ENCODE assay signal across 8 cellular contexts in genomic region chr15:80152896-80153876, GRCh38. TPM values are rescaled to one million over a fixed set of nuclear protein-coding genes. Genes with fewer than 3 reads are reported as not detected.
DNase-seq lines count a peak whose midpoint lies in the region; ATAC-seq and TF ChIP-seq lines count a peak whose summit lies in the region.

TSS of gene FAH (plus strand) at chr15:80152999. CDS start at chr15:80153055, 56 bp downstream.

- H3K18ac ChIP-seq in trophoblast cell (ENCODE audit: low read length), result peak within 1 kb of the TSS; percentile 32

- peak within 1 kb of the TSS; percentile 8 for H3K9ac ChIP-seq in trophoblast cell (ENCODE audit: low read length)

- in situ Hi-C loops in Panc1 (cut with HindIII; ENCODE audit: low pct_unique_long_range_greater_than_20kb, low sequenced_read_pairs), result no loop called here

- H3K36me3 ChIP-seq in Panc1 (ENCODE audit: control insufficient read depth, insufficient read depth, low read length) (no peaks in the 10 kb centered on the region), heart left ventricle (no peaks in the 10 kb centered on the region), trophoblast cell (ENCODE audit: control insufficient read depth in 1 of 2, insufficient read depth in 2 of 2, low read length in 2 of 2) (no peaks in the 10 kb centered on the region)

- peaks cover 0 to 6% of the 10 kb centered on the region in 2 donors for H3K36me3 Mint-ChIP-seq in activated naive CD4-positive, alpha-beta T cell treated with anti-CD3 and anti-CD28 coated beads, Interleukin-2, amount 50 U/mL, for 72 hours

- no peaks in the 10 kb centered on the region for H3K79me2 ChIP-seq in trophoblast cell (ENCODE audit: control insufficient read depth, insufficient read depth, low read length, poor library complexity)

- CTCF ChIA-PET in Panc1 (lab: Charles Lee), result no interaction called here

- POLR2A ChIA-PET in Panc1 (lab: Charles Lee), result interaction anchor here (0.6 to 0.8 kb wide), 2 partner anchors 9 to 93 kb away, joined by 3 to 9 read pairs; no protein-coding TSS in a partner anchor

- H3K27ac ChIP-seq in Panc1 (ENCODE audit: low read length) (peak within 1 kb of the TSS; percentile 89), heart left ventricle (peak within 1 kb of the TSS in 11 of 12 donors; percentile 54 to 86 (median 71)), trophoblast cell (ENCODE audit: low read depth, low read length) (peak within 1 kb of the TSS; percentile 23)

- no peaks in the 10 kb centered on the region for H3K9me3 ChIP-seq in Panc1 (ENCODE audit: control insufficient read depth, insufficient read depth, low read depth, low read length)
- no peaks in the 10 kb centered on the region for H3K9me3 ChIP-seq in heart left ventricle
- no peaks in the 10 kb centered on the region for H3K9me3 ChIP-seq in trophoblast cell (ENCODE audit: insufficient read depth, low read depth, low read length)

- peak in 1 of 2 donors; percentile 16 for TF ChIP-seq POLR2A in heart left ventricle (IDR thresholded peaks at IDR 0.05)

- H2AFZ ChIP-seq in trophoblast cell (ENCODE audit: insufficient read depth, low read length, poor library complexity), result peak within 1 kb of the TSS; percentile 77

- H2AK5ac ChIP-seq in trophoblast cell (ENCODE audit: low read length), result no peak within 1 kb of the TSS

- H3K4me1 ChIP-seq in Panc1 (ENCODE audit: control insufficient read depth, insufficient read depth, low read length) (peaks cover 22% of the 10 kb centered on the region), heart left ventricle (peaks cover 0 to 38% (median 13%) of the 10 kb centered on the region in 12 donors), trophoblast cell (ENCODE audit: control insufficient read depth in 1 of 2, insufficient read depth in 2 of 2, low read length in 2 of 2) (peaks cover 2 to 17% of the 10 kb centered on the region in 2 experiments)

- H3K4me3 ChIP-seq in Panc1 (ENCODE audit: low read depth in 2 of 2, low read length in 2 of 2), result peak within 1 kb of the TSS; percentile 80 to 85
- peak within 1 kb of the TSS; percentile 41 to 95 (median 69) for H3K4me3 ChIP-seq in heart left ventricle
- peak within 1 kb of the TSS; percentile 77 for H3K4me3 ChIP-seq in trophoblast cell (ENCODE audit: low read depth, low read length)

- H4K91ac ChIP-seq in trophoblast cell (ENCODE audit: low read depth, low read length), result peak within 1 kb of the TSS; percentile 26

- peaks cover 3% of the 10 kb centered on the region for H3K79me1 ChIP-seq in trophoblast cell (ENCODE audit: low read length)

- H3K4ac ChIP-seq in trophoblast cell (ENCODE audit: low read depth, low read length), result no peak within 1 kb of the TSS

- H3K9me3 Mint-ChIP-seq in activated naive CD4-positive, alpha-beta T cell treated with anti-CD3 and anti-CD28 coated beads, Interleukin-2, amount 50 U/mL, for 72 hours, result no peaks in the 10 kb centered on the region

- peak within 1 kb of the TSS; percentile 56 for H4K12ac ChIP-seq in trophoblast cell (ENCODE audit: low read depth, low read length)

- H2BK12ac ChIP-seq in trophoblast cell (ENCODE audit: low read length), result no peak within 1 kb of the TSS

- peak within 1 kb of the TSS; percentile 73 for H3K4me2 ChIP-seq in trophoblast cell (ENCODE audit: low read length)

- intact Hi-C loops in Panc1 (cut with micrococcal nuclease; ENCODE audit: unreplicated experiment), result no loop called here
- intact Hi-C loops in heart left ventricle (cut with DNase I), result loop anchor here in 9 of 10 donors (2.0 to 10.0 kb wide), 9 partner anchors 81 to 258 kb away; partner anchors contain the start of genes ZFAND6 (in 3 of the 9) and MTHFS (in 1 of the 9)

- peak within 1 kb of the TSS; percentile 95 for H3K27ac Mint-ChIP-seq in activated naive CD4-positive, alpha-beta T cell treated with anti-CD3 and anti-CD28 coated beads, Interleukin-2, amount 50 U/mL, for 72 hours

- peak within 1 kb of the TSS; percentile 52 for H2BK120ac ChIP-seq in trophoblast cell (ENCODE audit: insufficient read depth, low read length, poor library complexity)

- TSS peak; percentile 75 for BruUV-seq in Panc1 (replicated peaks; lab: Mats Ljungman, UMichigan)

- H3K27me3 ChIP-seq in Panc1 (ENCODE audit: control insufficient read depth, insufficient read depth, low read length) (no peaks in the 10 kb centered on the region), heart left ventricle (no peaks in the 10 kb centered on the region), trophoblast cell (ENCODE audit: insufficient read depth, low read length) (no peaks in the 10 kb centered on the region)

- H3K14ac ChIP-seq in trophoblast cell (ENCODE audit: low read length), result peak within 1 kb of the TSS; percentile 80

- peak within 1 kb of the TSS; percentile 42 for H2BK5ac ChIP-seq in trophoblast cell (ENCODE audit: low read depth, low read length, poor library complexity)

- WGBS in heart left ventricle, 4 donors, result 1 to 5% (median 2%) methylated on average over 32 to 45 of the region's 45 CpGs
- whole genome bisulfite sequencing in trophoblast cell (ENCODE audit: extremely low coverage, insufficient coverage, insufficient read length), result no CpG with 5 or more reads among the region's 45 CpGs

- no peak within 1 kb of the TSS for H3K23ac ChIP-seq in trophoblast cell (ENCODE audit: low read length)

- peak; percentile 36 for DNase-seq in AG08396 (ENCODE audit: low spot score)
- DNase-seq in Panc1 (ENCODE audit: low read depth, low spot score), result no peak
- peak; percentile 32 to 77 for DNase-seq in activated naive CD4-positive, alpha-beta T cell treated with anti-CD3 and anti-CD28 coated beads, Interleukin-2, amount 50 U/mL, for 72 hours (ENCODE audit: low spot score in 2 of 2)
- peak in 1 of 5 donors; percentile 86 for DNase-seq in heart left ventricle
- peak; percentile 69 to 80 for DNase-seq in trophoblast cell
- DNase-seq in GM10266 (ENCODE audit: extremely low spot score), result no peak

- TF ChIP-seq CTCF in Panc1 (IDR thresholded peaks at IDR 0.05) (no peak), heart left ventricle (IDR thresholded peaks at IDR 0.05) (no peak), GM10266 (IDR thresholded peaks at IDR 0.05; ENCODE audit: control insufficient read depth, insufficient read depth, low read depth, missing control alignments) (no peak)

- H4K8ac ChIP-seq in trophoblast cell (ENCODE audit: low read depth, low read length), result peak within 1 kb of the TSS; percentile 54

- ATAC-seq in GM18907 (IDR thresholded peaks at IDR 0.05; ENCODE audit: unreplicated experiment) (peak; percentile 52), HG03097 (IDR thresholded peaks at IDR 0.05; ENCODE audit: low FRiP score, unreplicated experiment) (peak; percentile 42), Panc1 (peak; percentile 94), heart left ventricle (peak; percentile 55 to 87 (median 81))
- peak; percentile 79 to 83 for ATAC-seq in activated naive CD4-positive, alpha-beta T cell treated with anti-CD3 and anti-CD28 coated beads, Interleukin-2, amount 50 U/mL, for 72 hours

RNA-seq across cellular contexts. Expression of gene FAH, which starts in this region (rescaled TPM):
- 38.0 TPM for total RNA-seq in Panc1 (2021; ENCODE audit: unreplicated experiment)
- 32.5 TPM for polyA plus RNA-seq in Panc1 (2012; ENCODE audit: insufficient read length)
- 10 to 100 TPM; 60.0 to 70.6 TPM for total RNA-seq in activated naive CD4-positive, alpha-beta T cell treated with anti-CD3 and anti-CD28 coated beads, Interleukin-2, amount 50 U/mL, for 72 hours
- total RNA-seq in heart left ventricle, result 10 to 100 TPM; 16.8 to 48.9 (median 26.0) TPM
- 10 to 100 TPM; 12.4 to 20.0 TPM for polyA plus RNA-seq in heart left ventricle
- polyA plus RNA-seq in trophoblast cell (2013), result 9.9 and 10.3 TPM in 2 replicates

Comparison
In these comparisons a context has a peak if more than half of its experiments do, and no peak if none do; other contexts are left out.
1. DNase-seq: peak in AG08396 (single experiment), activated naive CD4-positive, alpha-beta T cell treated with anti-CD3 and anti-CD28 coated beads, Interleukin-2, amount 50 U/mL, for 72 hours (2 of 2) and trophoblast cell (2 of 2); none in Panc1 (single experiment) and GM10266 (single experiment).
2. ATAC-seq: peak in every context shown above with its lines; median percentile 94 in Panc1; 81 in activated naive CD4-positive, alpha-beta T cell treated with anti-CD3 and anti-CD28 coated beads, Interleukin-2, amount 50 U/mL, for 72 hours; 81 in heart left ventricle; 52 in GM18907; 42 in HG03097.
3. H3K27ac ChIP-seq: peak in every context shown above with its lines; median percentile 89 in Panc1; 71 in heart left ventricle; 23 in trophoblast cell.
4. Peak in every context shown above with its lines, with median percentiles within 50 percentile points of each other: H3K4me3 ChIP-seq.